In genomic region chr15:98548172-98548971, GRCh38 we compare ENCODE assay signal across 8 cellular contexts.
A peak's percentile ranks its signal among the peaks of the same experiment; 100 is the strongest.
DNase-seq lines count a peak whose midpoint lies in the region; ATAC-seq lines count a peak whose summit lies in the region.

No MANE protein-coding gene starts in this region.

- ATAC-seq in GM21717 (IDR thresholded peaks at IDR 0.05; ENCODE audit: unreplicated experiment), result no peak

- H3K27ac ChIP-seq in muscle layer of colon (ENCODE audit: low read depth, low read length), result peak overlapping the region; percentile 88

- no peaks in the 10 kb centered on the region for H3K27me3 ChIP-seq in muscle layer of colon (ENCODE audit: control insufficient read depth in 1 of 2, insufficient read depth in 2 of 2, low read length in 2 of 2)

- H3K9me3 ChIP-seq in muscle layer of colon (ENCODE audit: low read length), result no peaks in the 10 kb centered on the region

- peaks cover 18% of the 10 kb centered on the region for H3K4me1 ChIP-seq in muscle layer of colon (ENCODE audit: insufficient read depth, low read length)

- peak overlapping the region; percentile 31 for H3K9ac ChIP-seq in muscle layer of colon (ENCODE audit: low read length)

- H3K36me3 ChIP-seq in muscle layer of colon (ENCODE audit: insufficient read depth, low read length), result no peaks in the 10 kb centered on the region

- peak overlapping the region; percentile 69 to 88 for H3K4me3 ChIP-seq in muscle layer of colon (ENCODE audit: low read depth in 1 of 2, low read length in 2 of 2)

- peak; percentile 75 for DNase-seq in AG20443 (ENCODE audit: low spot score)
- DNase-seq in KBM-7, result peak; percentile 5
- DNase-seq in activated T-cell treated with anti-CD3 and anti-CD28 coated beads for 24 hours (ENCODE audit: low read depth), result peak; percentile 36
- peak; percentile 79 for DNase-seq in fibroblast of gingiva (ENCODE audit: low read depth)
- DNase-seq in stimulated activated CD8-positive, alpha-beta memory T cell treated with anti-CD3 and anti-CD28 coated beads, Interleukin-4, amount 100 ng/mL, for 48 hours, result peak; percentile 62
- DNase-seq in UCSD-AML1 (lab: John Stamatoyannopoulos, UW; ENCODE audit: unreplicated experiment), result no peak

- in situ Hi-C loops in KBM-7 (cut with MboI; ENCODE audit: low pct_unique_long_range_greater_than_20kb, low sequenced_read_pairs), result no loop called here
